22 cellular contexts compared by ENCODE assay signal in the genomic region with DNA sequence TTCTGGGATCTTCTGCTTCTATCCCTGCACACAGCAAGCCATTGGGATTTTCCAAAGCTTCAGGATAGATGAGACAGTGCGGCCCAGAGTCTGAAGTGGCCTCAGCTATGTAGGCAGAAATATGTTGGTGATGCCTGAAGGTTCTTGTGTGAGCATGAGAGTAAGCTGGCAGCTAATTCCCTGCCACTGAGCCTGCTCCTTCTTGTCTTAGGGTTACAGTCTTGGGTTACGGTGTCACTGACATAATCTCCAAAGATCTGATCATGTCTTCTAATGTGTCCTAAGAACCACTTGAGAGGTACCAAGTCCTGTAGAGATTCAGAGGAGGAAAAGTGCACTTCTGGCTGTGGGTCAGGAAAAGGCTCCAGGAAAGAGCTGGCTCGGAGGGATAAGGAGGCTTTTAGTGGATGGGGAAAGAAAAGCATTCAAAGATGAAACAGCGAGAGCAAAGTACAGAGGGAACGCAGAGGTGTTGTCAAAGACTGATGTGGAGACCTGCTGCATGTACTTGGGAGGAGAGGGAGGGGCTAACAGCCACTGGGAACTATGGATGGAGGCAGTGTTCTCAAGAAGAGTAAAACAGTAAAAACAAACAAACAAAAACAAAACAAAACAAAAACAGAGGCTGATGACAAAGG.
"Had no signal": no experiment of that assay in that cellular context is flagged by ENCODE, and none has a peak within 500 bp of the region (broad histone marks: within the 10 kb centered on the region; RNA-seq: fewer than 3 reads in every experiment).

No MANE protein-coding gene starts in this region.

- H3K27me3 ChIP-seq: brain microvascular endothelial cell, left lung, pancreas, right lobe of liver, upper lobe of left lung had no signal

- H3K4me3 ChIP-seq: left lung, mucosa of descending colon, pancreas, right lobe of liver, smooth muscle cell, thoracic aorta, upper lobe of left lung had no signal

- H3K9me3 Mint-ChIP-seq: activated CD8-positive, alpha-beta T cell treated with anti-CD3 and anti-CD28 coated beads for 36 hours; activated naive CD4-positive, alpha-beta T cell treated with anti-CD3 and anti-CD28 coated beads, Interleukin-2, amount 10 ng/mL, durations not matched to agents 7 days and 5 days; activated T-cell treated with anti-CD3 and anti-CD28 coated beads, Interleukin-2, amount 50 U/mL, for 24 hours; endodermal cell; naive thymus-derived CD4-positive, alpha-beta T cell; stimulated activated memory B cell treated with anti-CD40 and anti-IgM and Interleukin-4, amounts not matched to agents 10 μg/mL and 1 μg/mL and 100 μg/mL, for 72 hours; T-helper 1 cell treated with Interleukin-12 subunit alpha and Interleukin-12 subunit beta and Interleukin-4 antibody, amounts not matched to agents 30 μg/mL and 1 μg/mL, for 36 hours; WTC11 had no signal

- H3K27ac ChIP-seq: brain microvascular endothelial cell, left lung, pancreas, right lobe of liver, thoracic aorta, upper lobe of left lung had no signal

- H3K4me1 ChIP-seq: pancreas, right lobe of liver had no signal

- H3K4me2 ChIP-seq: smooth muscle cell had no signal

- H3K4me1 Mint-ChIP-seq: activated naive CD4-positive, alpha-beta T cell treated with anti-CD3 and anti-CD28 coated beads, Interleukin-2, amount 10 ng/mL, durations not matched to agents 7 days and 5 days had no signal

- H3K9me3 ChIP-seq: left lung, mucosa of descending colon, pancreas, right lobe of liver, thoracic aorta, upper lobe of left lung had no signal

- H3K27me3 Mint-ChIP-seq: activated CD8-positive, alpha-beta T cell treated with anti-CD3 and anti-CD28 coated beads for 36 hours had no signal

- H3K36me3 Mint-ChIP-seq: activated naive CD4-positive, alpha-beta T cell treated with anti-CD3 and anti-CD28 coated beads, Interleukin-2, amount 10 ng/mL, durations not matched to agents 7 days and 5 days; naive thymus-derived CD4-positive, alpha-beta T cell; stimulated activated memory B cell treated with anti-CD40 and anti-IgM and Interleukin-4, amounts not matched to agents 10 μg/mL and 1 μg/mL and 100 μg/mL, for 72 hours; WTC11 had no signal

- H3K27ac Mint-ChIP-seq: activated CD4-positive, alpha-beta T cell treated with anti-CD3 and anti-CD28 coated beads for 36 hours; activated CD8-positive, alpha-beta T cell treated with anti-CD3 and anti-CD28 coated beads for 36 hours; activated naive CD4-positive, alpha-beta T cell treated with anti-CD3 and anti-CD28 coated beads, Interleukin-2, amount 10 ng/mL, durations not matched to agents 7 days and 5 days; activated T-cell treated with anti-CD3 and anti-CD28 coated beads, Interleukin-2, amount 50 U/mL, for 24 hours; endodermal cell; naive thymus-derived CD4-positive, alpha-beta T cell; stimulated activated memory B cell treated with anti-CD40 and anti-IgM and Interleukin-4, amounts not matched to agents 10 μg/mL and 1 μg/mL and 100 μg/mL, for 72 hours; T-helper 1 cell treated with Interleukin-12 subunit alpha and Interleukin-12 subunit beta and Interleukin-4 antibody, amounts not matched to agents 30 μg/mL and 1 μg/mL, for 36 hours; WTC11 had no signal

- ATAC-seq: activated CD4-positive, alpha-beta T cell treated with anti-CD3 and anti-CD28 coated beads for 36 hours; activated CD8-positive, alpha-beta T cell treated with anti-CD3 and anti-CD28 coated beads for 36 hours; left lung; mucosa of descending colon; naive thymus-derived CD4-positive, alpha-beta T cell; pancreas; stimulated activated memory B cell treated with anti-CD40 and anti-IgM and Interleukin-4, amounts not matched to agents 10 μg/mL and 1 μg/mL and 100 μg/mL, for 72 hours; WTC11 had no signal

- H3K4me3 Mint-ChIP-seq: activated CD4-positive, alpha-beta T cell treated with anti-CD3 and anti-CD28 coated beads for 36 hours; activated CD8-positive, alpha-beta T cell treated with anti-CD3 and anti-CD28 coated beads for 36 hours; activated naive CD4-positive, alpha-beta T cell treated with anti-CD3 and anti-CD28 coated beads, Interleukin-2, amount 10 ng/mL, durations not matched to agents 7 days and 5 days; activated T-cell treated with anti-CD3 and anti-CD28 coated beads, Interleukin-2, amount 50 U/mL, for 24 hours; endodermal cell; naive thymus-derived CD4-positive, alpha-beta T cell; stimulated activated memory B cell treated with anti-CD40 and anti-IgM and Interleukin-4, amounts not matched to agents 10 μg/mL and 1 μg/mL and 100 μg/mL, for 72 hours; T-helper 1 cell treated with Interleukin-12 subunit alpha and Interleukin-12 subunit beta and Interleukin-4 antibody, amounts not matched to agents 30 μg/mL and 1 μg/mL, for 36 hours; WTC11 had no signal

- H3K36me3 ChIP-seq: brain microvascular endothelial cell, left lung, pancreas, right lobe of liver, thoracic aorta, upper lobe of left lung had no signal

- DNase-seq: activated CD4-positive, alpha-beta T cell treated with anti-CD3 and anti-CD28 coated beads for 36 hours; activated CD8-positive, alpha-beta T cell treated with anti-CD3 and anti-CD28 coated beads for 36 hours; activated effector memory CD4-positive, alpha-beta T cell treated with Interleukin-2 at 50 U/mL for 16 hours; activated naive CD4-positive, alpha-beta T cell treated with anti-CD3 and anti-CD28 coated beads, Interleukin-2, amount 10 ng/mL, durations not matched to agents 7 days and 5 days; activated T-cell treated with anti-CD3 and anti-CD28 coated beads, Interleukin-2, amount 50 U/mL, for 24 hours; aorta; brain microvascular endothelial cell; central memory CD4-positive, alpha-beta T cell; endodermal cell; left lung; mammary epithelial cell; mucosa of descending colon; naive thymus-derived CD4-positive, alpha-beta T cell; pancreas; right lobe of liver; stimulated activated CD4-positive, alpha-beta T cell treated with anti-CD3 and anti-CD28 coated beads, Interleukin-4, amount 100 ng/mL, for 4 hours; upper lobe of left lung had no signal
